In genomic region chr19:32693151-32694108, GRCh38 we compare ENCODE assay signal across 8 cellular contexts. TPM values are rescaled to one million over a fixed set of nuclear protein-coding genes. Genes with fewer than 3 reads are reported as not detected.
DNase-seq lines count a peak whose midpoint lies in the region; ATAC-seq and TF ChIP-seq lines count a peak whose summit lies in the region.
"Not testable (repeated sequence)": the region's sequence is repeated elsewhere in the genome, so short reads cannot be mapped to it uniquely, and the experiment has no call there.

No MANE protein-coding gene starts in this region.

- not testable (repeated sequence) for H3F3A ChIP-seq in SU-DHL-6 (ENCODE audit: insufficient read depth)

- H3K79me2 ChIP-seq in SU-DHL-6 (ENCODE audit: insufficient read depth, low read length) = peaks cover 38% of the 10 kb centered on the region

- peak overlapping the region; percentile 98 for H3K27ac Mint-ChIP-seq in activated T-helper 1 cell treated with anti-CD3 and anti-CD28 coated beads, Interleukin-12 subunit alpha, Interleukin-12 subunit beta, Interleukin-2, Interleukin-4 antibody, amounts not matched to agents 30 ng/mL and 10 ng/mL and 1 ng/mL, durations not matched to agents 14 hours and 24 hours and 36 hours

- peak overlapping the region; percentile 65 for H3K4me3 ChIP-seq in LNCaP clone FGC (ENCODE audit: low read depth, low read length)
- peak overlapping the region; percentile 49 for H3K4me3 ChIP-seq in SU-DHL-6 (ENCODE audit: insufficient read depth, low read length, poor library complexity, severe bottlenecking)
- peak overlapping the region; percentile 68 for H3K4me3 ChIP-seq in effector memory CD4-positive, alpha-beta T cell (ENCODE audit: insufficient read depth, low read depth, low read length, poor library complexity, severe bottlenecking)
- peak overlapping the region; percentile 88 for H3K4me3 ChIP-seq in lower lobe of right lung
- H3K4me3 ChIP-seq in skin epidermis = peak overlapping the region; percentile 61 to 86 (median 73)
- H3K4me3 ChIP-seq in urinary bladder (ENCODE audit: low read depth, low read length) = peak overlapping the region; percentile 85

- H3K4me1 Mint-ChIP-seq in activated T-helper 1 cell treated with anti-CD3 and anti-CD28 coated beads, Interleukin-12 subunit alpha, Interleukin-12 subunit beta, Interleukin-2, Interleukin-4 antibody, amounts not matched to agents 30 ng/mL and 10 ng/mL and 1 ng/mL, durations not matched to agents 14 hours and 24 hours and 36 hours (ENCODE audit: low read depth) = peaks cover 63% of the 10 kb centered on the region

- peak; percentile 43 for DNase-seq in DMS53 (lab: John Stamatoyannopoulos, UW)
- DNase-seq in LNCaP clone FGC (ENCODE audit: low read depth); activated T-helper 1 cell treated with anti-CD3 and anti-CD28 coated beads, Interleukin-12 subunit alpha, Interleukin-12 subunit beta, Interleukin-2, Interleukin-4 antibody, amounts not matched to agents 30 ng/mL and 10 ng/mL and 1 ng/mL, durations not matched to agents 14 hours and 24 hours and 36 hours (ENCODE audit: low spot score); effector memory CD4-positive, alpha-beta T cell; lower lobe of right lung: not testable (repeated sequence)

- H3K27me3 Mint-ChIP-seq in activated T-helper 1 cell treated with anti-CD3 and anti-CD28 coated beads, Interleukin-12 subunit alpha, Interleukin-12 subunit beta, Interleukin-2, Interleukin-4 antibody, amounts not matched to agents 30 ng/mL and 10 ng/mL and 1 ng/mL, durations not matched to agents 14 hours and 24 hours and 36 hours (ENCODE audit: insufficient read depth) = not testable (repeated sequence)

- not testable (repeated sequence) for H3K9me3 ChIP-seq in SU-DHL-6 (ENCODE audit: insufficient read depth, low read length); effector memory CD4-positive, alpha-beta T cell (ENCODE audit: control insufficient read depth, low read length); lower lobe of right lung

- not testable (repeated sequence) for H3K36me3 ChIP-seq in SU-DHL-6 (ENCODE audit: low read length); effector memory CD4-positive, alpha-beta T cell (ENCODE audit: control insufficient read depth, insufficient read depth, low read length); lower lobe of right lung; urinary bladder (ENCODE audit: insufficient read depth)

- TF ChIP-seq CTCF in LNCaP clone FGC (IDR thresholded peaks at IDR 0.05; ENCODE audit: control insufficient read depth, extremely low read depth, insufficient read depth); SU-DHL-6 (IDR thresholded peaks at IDR 0.05; ENCODE audit: insufficient read depth, low read length, poor library complexity, severe bottlenecking); lower lobe of right lung (IDR thresholded peaks at IDR 0.05): not testable (repeated sequence)

- peaks cover 44% of the 10 kb centered on the region for H3K36me3 Mint-ChIP-seq in activated T-helper 1 cell treated with anti-CD3 and anti-CD28 coated beads, Interleukin-12 subunit alpha, Interleukin-12 subunit beta, Interleukin-2, Interleukin-4 antibody, amounts not matched to agents 30 ng/mL and 10 ng/mL and 1 ng/mL, durations not matched to agents 14 hours and 24 hours and 36 hours (ENCODE audit: low read depth)

- peak overlapping the region; percentile 78 for H3K9ac ChIP-seq in SU-DHL-6 (ENCODE audit: low read length)

- peaks cover 18% of the 10 kb centered on the region for H3K4me1 ChIP-seq in effector memory CD4-positive, alpha-beta T cell (ENCODE audit: control insufficient read depth, insufficient read depth, low read length, poor library complexity, severe bottlenecking)
- peaks cover 71% of the 10 kb centered on the region for H3K4me1 ChIP-seq in lower lobe of right lung
- H3K4me1 ChIP-seq in urinary bladder (ENCODE audit: insufficient read depth) = not testable (repeated sequence)

- H4K20me1 ChIP-seq in SU-DHL-6 (ENCODE audit: low read depth, low read length) = not testable (repeated sequence)

- not testable (repeated sequence) for H3K27ac ChIP-seq in SU-DHL-6 (ENCODE audit: low read depth, low read length); urinary bladder (ENCODE audit: low read depth)
- H3K27ac ChIP-seq in effector memory CD4-positive, alpha-beta T cell (ENCODE audit: insufficient read depth, low read length, poor library complexity, severe bottlenecking) = peak overlapping the region; percentile 64
- H3K27ac ChIP-seq in lower lobe of right lung (peak overlapping the region; percentile 92), skin epidermis (peak overlapping the region in 14 of 21 experiments; percentile 29 to 95 (median 87))

- intact Hi-C loops in activated T-helper 1 cell treated with anti-CD3 and anti-CD28 coated beads, Interleukin-12 subunit alpha, Interleukin-12 subunit beta, Interleukin-2, Interleukin-4 antibody, amounts not matched to agents 30 ng/mL and 10 ng/mL and 1 ng/mL, durations not matched to agents 14 hours and 24 hours and 36 hours (cut with micrococcal nuclease) = loop anchor here (2.0 to 5.0 kb wide), 6 partner anchors 96 to 679 kb away; partner anchors contain the start of genes CEBPG, DPY19L3, PDCD5 and ZNF507
- intact Hi-C loops in lower lobe of right lung (cut with DNase I) = not testable (repeated sequence)

- not testable (repeated sequence) for ATAC-seq in lower lobe of right lung

- peak overlapping the region; percentile 95 for H3K4me3 Mint-ChIP-seq in activated T-helper 1 cell treated with anti-CD3 and anti-CD28 coated beads, Interleukin-12 subunit alpha, Interleukin-12 subunit beta, Interleukin-2, Interleukin-4 antibody, amounts not matched to agents 30 ng/mL and 10 ng/mL and 1 ng/mL, durations not matched to agents 14 hours and 24 hours and 36 hours

- not testable (repeated sequence) for H3K9me2 ChIP-seq in SU-DHL-6 (replicated peaks; ENCODE audit: insufficient read depth, low read length)

- WGBS in urinary bladder = 90% methylated on average over 20 of the region's 20 CpGs

- H3K4me2 ChIP-seq in SU-DHL-6 (ENCODE audit: low read depth, low read length, poor library complexity, severe bottlenecking) = peak overlapping the region; percentile 60

- H3K9me3 Mint-ChIP-seq in activated T-helper 1 cell treated with anti-CD3 and anti-CD28 coated beads, Interleukin-12 subunit alpha, Interleukin-12 subunit beta, Interleukin-2, Interleukin-4 antibody, amounts not matched to agents 30 ng/mL and 10 ng/mL and 1 ng/mL, durations not matched to agents 14 hours and 24 hours and 36 hours = not testable (repeated sequence)

- not testable (repeated sequence) for H2AFZ ChIP-seq in SU-DHL-6 (ENCODE audit: low read depth, low read length, severe bottlenecking)

- not testable (repeated sequence) for H3K27me3 ChIP-seq in SU-DHL-6 (ENCODE audit: low read length); effector memory CD4-positive, alpha-beta T cell (replicated peaks; ENCODE audit: control insufficient read depth, insufficient read depth, low read length, poor library complexity, severe bottlenecking); lower lobe of right lung (ENCODE audit: low read depth)

RNA-seq across cellular contexts. Expression of gene NUDT19, which starts 1.8 kb away (rescaled TPM):
- total RNA-seq in activated T-helper 1 cell treated with anti-CD3 and anti-CD28 coated beads, Interleukin-12 subunit alpha, Interleukin-12 subunit beta, Interleukin-2, Interleukin-4 antibody, amounts not matched to agents 30 ng/mL and 10 ng/mL and 1 ng/mL, durations not matched to agents 14 hours and 24 hours and 36 hours = 24.4 and 26.2 TPM in 2 replicates
- total RNA-seq in lower lobe of right lung = 18.5 TPM
- total RNA-seq in urinary bladder = 13.1 TPM
- polyA plus RNA-seq in urinary bladder = 7.7 TPM

RNA-seq across cellular contexts. Expression of gene RGS9BP, which starts 17.8 kb away (rescaled TPM):
- 0.17 TPM in 1 of 2 replicates, not detected in the other for total RNA-seq in activated T-helper 1 cell treated with anti-CD3 and anti-CD28 coated beads, Interleukin-12 subunit alpha, Interleukin-12 subunit beta, Interleukin-2, Interleukin-4 antibody, amounts not matched to agents 30 ng/mL and 10 ng/mL and 1 ng/mL, durations not matched to agents 14 hours and 24 hours and 36 hours
- total RNA-seq in lower lobe of right lung (2.1 TPM), urinary bladder (1.3 TPM)
- polyA plus RNA-seq in urinary bladder = 1.0 TPM

RNA-seq across cellular contexts. Expression of gene ANKRD27, which starts 18.4 kb away (rescaled TPM):
- 28.2 and 28.7 TPM in 2 replicates for total RNA-seq in activated T-helper 1 cell treated with anti-CD3 and anti-CD28 coated beads, Interleukin-12 subunit alpha, Interleukin-12 subunit beta, Interleukin-2, Interleukin-4 antibody, amounts not matched to agents 30 ng/mL and 10 ng/mL and 1 ng/mL, durations not matched to agents 14 hours and 24 hours and 36 hours
- total RNA-seq in lower lobe of right lung = 44.5 TPM
- 33.6 TPM for total RNA-seq in urinary bladder
- polyA plus RNA-seq in urinary bladder = 32.6 TPM

RNA-seq across cellular contexts. Expression of gene TDRD12, which starts 26.1 kb away (rescaled TPM):
- total RNA-seq in activated T-helper 1 cell treated with anti-CD3 and anti-CD28 coated beads, Interleukin-12 subunit alpha, Interleukin-12 subunit beta, Interleukin-2, Interleukin-4 antibody, amounts not matched to agents 30 ng/mL and 10 ng/mL and 1 ng/mL, durations not matched to agents 14 hours and 24 hours and 36 hours = 0.18 and 0.20 TPM in 2 replicates
- not detected for total RNA-seq in lower lobe of right lung
- total RNA-seq in urinary bladder = 1.1 TPM
- 0.24 TPM for polyA plus RNA-seq in urinary bladder
